In the genomic region with DNA sequence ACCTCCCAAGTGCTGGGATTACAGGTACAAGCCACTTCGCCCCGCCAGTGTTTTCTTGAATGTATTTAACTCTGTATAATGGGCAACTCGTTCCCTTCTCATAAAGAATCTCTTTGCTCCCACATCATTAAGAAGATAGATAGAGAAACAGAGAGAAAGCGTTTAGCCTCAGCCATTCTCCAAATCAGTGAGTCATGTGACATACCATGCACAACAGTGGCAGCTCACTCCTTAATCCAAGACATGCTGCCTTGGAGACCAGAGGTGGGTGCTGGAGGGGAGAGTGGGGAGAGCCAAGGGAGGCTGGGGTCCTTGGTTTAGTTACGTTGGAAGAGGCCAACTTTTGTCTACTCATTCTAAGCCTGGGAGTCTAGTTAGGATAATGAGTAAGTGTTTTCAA, we compare ENCODE assay signal across 30 cellular contexts.
"Had no signal": no experiment of that assay in that cellular context is flagged by ENCODE, and none has a peak within 500 bp of the region (broad histone marks: within the 10 kb centered on the region; RNA-seq: fewer than 3 reads in every experiment).

No MANE protein-coding gene starts in this region.

- H3K4me1 ChIP-seq: pancreas, prostate gland, uterus had no signal

- H3K9me3 ChIP-seq: left ventricle myocardium inferior, pancreas, prostate gland, stomach, thoracic aorta, tibial artery, upper lobe of right lung, uterus had no signal

- H2AFZ ChIP-seq: neural progenitor cell had no signal

- H3K27ac Mint-ChIP-seq: immature natural killer cell; mesothelial cell of epicardium; natural killer cell; neural progenitor cell; stimulated activated naive B cell treated with anti-CD40 and anti-IgM and Interleukin-4, amounts not matched to agents 10 μg/mL and 1 μg/mL and 100 μg/mL, for 72 hours had no signal

- DNase-seq: hypothalamus; immature natural killer cell; left ventricle myocardium inferior; mesendoderm; naive B cell; natural killer cell; nephron progenitor cell; pancreas; posterior cingulate gyrus; retina; right cardiac atrium; stimulated activated CD4-positive, alpha-beta T cell treated with anti-CD3 and anti-CD28 coated beads, Interleukin-12 subunit alpha, Interleukin-12 subunit beta, amount 100 ng/mL, for 4 hours; stimulated activated CD4-positive, alpha-beta T cell treated with anti-CD3 and anti-CD28 coated beads, Interleukin-15, amount 100 ng/mL, for 24 hours; stimulated activated CD4-positive, alpha-beta T cell treated with anti-CD3 and anti-CD28 coated beads, Interleukin-2, amount 100 ng/mL, for 24 hours; stimulated activated CD4-positive, alpha-beta T cell treated with anti-CD3 and anti-CD28 coated beads, Interleukin-4, amount 100 ng/mL, for 1 hour; stimulated activated naive B cell treated with anti-CD40 and anti-IgM and Interleukin-4, amounts not matched to agents 10 μg/mL and 1 μg/mL and 100 μg/mL, for 72 hours; stimulated activated naive CD8-positive, alpha-beta T cell treated with anti-CD3 and anti-CD28 coated beads, Interleukin-15, Interleukin-2, amounts not matched to agents 100 U/mL and 50 U/mL, for 24 hours; stomach; tibial artery; trophoblast cell; upper lobe of right lung; uterus had no signal

- H3K36me3 Mint-ChIP-seq: immature natural killer cell; mesothelial cell of epicardium; naive B cell; natural killer cell; neural progenitor cell; stimulated activated naive B cell treated with anti-CD40 and anti-IgM and Interleukin-4, amounts not matched to agents 10 μg/mL and 1 μg/mL and 100 μg/mL, for 72 hours had no signal

- ATAC-seq: natural killer cell; pancreas; right cardiac atrium; sciatic nerve; stimulated activated naive B cell treated with anti-CD40 and anti-IgM and Interleukin-4, amounts not matched to agents 10 μg/mL and 1 μg/mL and 100 μg/mL, for 72 hours; stimulated activated naive CD8-positive, alpha-beta T cell treated with anti-CD3 and anti-CD28 coated beads, Interleukin-15, Interleukin-2, amounts not matched to agents 100 U/mL and 50 U/mL, for 24 hours; upper lobe of right lung had no signal

- H3K4me2 ChIP-seq: neural progenitor cell had no signal

- H3K36me3 ChIP-seq: left ventricle myocardium inferior, neural progenitor cell, pancreas, prostate gland, stomach, thoracic aorta, tibial artery, upper lobe of right lung, uterus had no signal

- H3K4me3 ChIP-seq: left ventricle myocardium inferior, lung, neural progenitor cell, pancreas, prostate gland, skin epidermis, stomach, thoracic aorta, tibial artery, upper lobe of right lung, uterus had no signal

- H3K9ac ChIP-seq: neural progenitor cell had no signal

- H3K27me3 ChIP-seq: pancreas, tibial artery, uterus had no signal

- H3K9me3 Mint-ChIP-seq: immature natural killer cell; mesothelial cell of epicardium; naive B cell; natural killer cell; nephron progenitor cell; neural progenitor cell; stimulated activated naive B cell treated with anti-CD40 and anti-IgM and Interleukin-4, amounts not matched to agents 10 μg/mL and 1 μg/mL and 100 μg/mL, for 72 hours had no signal

- H3K4me3 Mint-ChIP-seq: immature natural killer cell; mesothelial cell of epicardium; naive B cell; natural killer cell; nephron progenitor cell; neural progenitor cell; stimulated activated naive B cell treated with anti-CD40 and anti-IgM and Interleukin-4, amounts not matched to agents 10 μg/mL and 1 μg/mL and 100 μg/mL, for 72 hours had no signal

- FAIRE-seq: islet of Langerhans, pancreas had no signal

- H3K27ac ChIP-seq: left ventricle myocardium inferior, neural progenitor cell, pancreas, prostate gland, skin epidermis, stomach, thoracic aorta, tibial artery, upper lobe of right lung, uterus had no signal
